24 cellular contexts compared by ENCODE assay signal in the genomic region with DNA sequence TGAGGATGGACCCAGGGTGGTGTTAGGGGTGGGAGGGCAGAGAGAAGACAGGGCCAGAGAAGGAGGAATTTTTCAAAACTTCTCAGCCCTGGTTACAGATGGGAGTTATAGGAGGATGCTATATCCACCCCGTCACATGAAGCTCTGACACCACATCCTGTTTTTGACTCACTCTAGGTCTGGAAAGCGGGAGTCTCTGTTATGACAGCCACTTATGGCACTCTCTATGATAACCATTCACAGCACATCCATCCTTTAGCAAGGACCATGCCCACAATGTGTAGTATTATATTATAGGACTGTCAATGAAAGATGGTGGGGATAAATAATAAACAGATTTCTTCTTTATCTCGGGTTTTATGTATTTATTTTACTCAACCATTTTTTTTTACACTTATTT.
DNase-seq lines count a peak whose midpoint lies in the region; ATAC-seq, FAIRE-seq and TF ChIP-seq lines count a peak whose summit lies in the region.
"Had no signal": no experiment of that assay in that cellular context is flagged by ENCODE, and none has a peak within 500 bp of the region (broad histone marks: within the 10 kb centered on the region; RNA-seq: fewer than 3 reads in every experiment).

No MANE protein-coding gene starts in this region.

- ATAC-seq in DND-41 (ENCODE audit: insufficient read depth, low read depth) (peak; percentile 87), GM21381 (IDR thresholded peaks at IDR 0.05; ENCODE audit: unreplicated experiment) (no peak), left colon (no peak)

- no peak overlapping the region for H3K4me3 Mint-ChIP-seq in astrocyte (ENCODE audit: unreplicated experiment)
- no peak overlapping the region for H3K4me3 Mint-ChIP-seq in immature natural killer cell
- H3K4me3 Mint-ChIP-seq: CD4-positive, CD25-positive, alpha-beta regulatory T cell; IgD-negative memory B cell had no signal

- no peak for FAIRE-seq in astrocyte (lab: Jason Lieb, UNC)
- FAIRE-seq: GM12891, GM18507, H54 had no signal

- H3K36me3 Mint-ChIP-seq in astrocyte (ENCODE audit: low read depth, unreplicated experiment) (no peaks in the 10 kb centered on the region), immature natural killer cell (peaks cover 0 to 3% (median 0%) of the 10 kb centered on the region in 3 donors)
- H3K36me3 Mint-ChIP-seq: CD4-positive, CD25-positive, alpha-beta regulatory T cell; IgD-negative memory B cell had no signal

- H2AFZ ChIP-seq in DND-41 (ENCODE audit: low read depth, low read length) (no peak overlapping the region), astrocyte (ENCODE audit: low read depth, low read length) (no peak overlapping the region)

- no peaks in the 10 kb centered on the region for H3K9me3 Mint-ChIP-seq in astrocyte (ENCODE audit: unreplicated experiment)
- peaks cover 2 to 45% (median 11%) of the 10 kb centered on the region in 6 donors for H3K9me3 Mint-ChIP-seq in immature natural killer cell

- H3K4me2 ChIP-seq in DND-41 (ENCODE audit: insufficient read depth, low read length) (no peak overlapping the region), astrocyte (ENCODE audit: low read length) (no peak overlapping the region)

- H3K27ac Mint-ChIP-seq in astrocyte (ENCODE audit: unreplicated experiment) (peak overlapping the region; percentile 50), immature natural killer cell (no peak overlapping the region)
- H3K27ac Mint-ChIP-seq: CD4-positive, CD25-positive, alpha-beta regulatory T cell; IgD-negative memory B cell had no signal

- peaks cover 11% of the 10 kb centered on the region; the same call in 1 of the 2 replicates for H3K4me1 ChIP-seq in DND-41 (ENCODE audit: insufficient read depth, low read length)
- H3K4me1 ChIP-seq in astrocyte (ENCODE audit: insufficient read depth, low read length) = peaks cover 32% of the 10 kb centered on the region
- H3K4me1 ChIP-seq: BE2C had no signal

- H3K27me3 Mint-ChIP-seq in astrocyte (ENCODE audit: low read depth, unreplicated experiment) = no peaks in the 10 kb centered on the region
- H3K27me3 Mint-ChIP-seq in immature natural killer cell (ENCODE audit: low read depth in 3 of 3) = peaks cover 0 to 2% (median 0%) of the 10 kb centered on the region in 3 donors
- H3K27me3 Mint-ChIP-seq: CD4-positive, CD25-positive, alpha-beta regulatory T cell; IgD-negative memory B cell had no signal

- TF ChIP-seq CTCF in DND-41 (IDR thresholded peaks at IDR 0.05; ENCODE audit: borderline replicate concordance, extremely low read depth, low read length, poor library complexity, severe bottlenecking) (no peak), astrocyte (IDR thresholded peaks at IDR 0.05; ENCODE audit: insufficient read depth, low read depth, low read length) (no peak)

- no peak overlapping the region for H3K27ac ChIP-seq in DND-41 (ENCODE audit: low read length)
- peak overlapping the region; percentile 21 for H3K27ac ChIP-seq in astrocyte (ENCODE audit: low read depth, low read length)

- DNase-seq in DND-41 (peak; percentile 20), HT1080 (ENCODE audit: low read depth) (peak; percentile 75), astrocyte (ENCODE audit: low read depth) (no peak), kidney tubule cell (ENCODE audit: low spot score) (peak; percentile 3), immature natural killer cell (no peak), left colon (no peak), NCI-H69 (lab: John Stamatoyannopoulos, UW) (no peak)
- DNase-seq: 8988T; BE2C; CD4-positive, CD25-positive, alpha-beta regulatory T cell; COR-L47; DMS 273 treated with DMSO at 0.1 percent for 48 hours; Karpas-422; NCI-H1105; NCI-H1694 treated with DMSO at 0.1 percent for 48 hours; NCI-H510A; NCI-H82; RPMI8226; SIG-M5 had no signal

- H4K20me1 ChIP-seq in DND-41 (ENCODE audit: insufficient read depth, low read length) (no peaks in the 10 kb centered on the region), astrocyte (ENCODE audit: insufficient read depth, low read length) (no peaks in the 10 kb centered on the region)

- H3K4me1 Mint-ChIP-seq in astrocyte (ENCODE audit: low read depth, unreplicated experiment) (peaks cover 41% of the 10 kb centered on the region), immature natural killer cell (no peaks in the 10 kb centered on the region)
- H3K4me1 Mint-ChIP-seq: CD4-positive, CD25-positive, alpha-beta regulatory T cell; IgD-negative memory B cell had no signal

- H3K79me2 ChIP-seq in DND-41 (ENCODE audit: insufficient read depth, low read length) = no peaks in the 10 kb centered on the region
- no peaks in the 10 kb centered on the region for H3K79me2 ChIP-seq in astrocyte (ENCODE audit: insufficient read depth, low read length)

- no peaks in the 10 kb centered on the region for H3K27me3 ChIP-seq in DND-41 (ENCODE audit: insufficient read depth, low read length, poor library complexity)
- no peaks in the 10 kb centered on the region for H3K27me3 ChIP-seq in astrocyte (ENCODE audit: insufficient read depth, low read length)
- H3K27me3 ChIP-seq: BE2C had no signal

- no peak overlapping the region for H3K9ac ChIP-seq in DND-41 (ENCODE audit: low read depth, low read length)
- no peak overlapping the region for H3K9ac ChIP-seq in astrocyte (ENCODE audit: low read length)

- H3K9me3 ChIP-seq in DND-41 (ENCODE audit: insufficient read depth, low read length, severe bottlenecking) (no peaks in the 10 kb centered on the region), astrocyte (ENCODE audit: insufficient read depth, low read depth, low read length) (no peaks in the 10 kb centered on the region)
- H3K9me3 ChIP-seq: BE2C had no signal

- intact Hi-C loops in left colon (cut with DNase I, micrococcal nuclease) = no loop called here

- no peak overlapping the region for H3K4me3 ChIP-seq in DND-41 (ENCODE audit: low read depth in 1 of 2, low read length in 2 of 2)
- H3K4me3 ChIP-seq in astrocyte (ENCODE audit: insufficient read depth, low read depth, low read length) = no peak overlapping the region

- H3K36me3 ChIP-seq in DND-41 (ENCODE audit: insufficient read depth, low read length) = no peaks in the 10 kb centered on the region
- H3K36me3 ChIP-seq in astrocyte (ENCODE audit: insufficient read depth, low read length) = no peaks in the 10 kb centered on the region
- H3K36me3 ChIP-seq: BE2C had no signal

Comparison
In these comparisons a context has a peak if more than half of its experiments do, and no peak if none do; other contexts are left out.
1. DNase-seq: peak in DND-41 (single experiment), HT1080 (single experiment) and kidney tubule cell (single experiment); none in astrocyte (single experiment), immature natural killer cell (0 of 3), left colon (0 of 2) and NCI-H69 (single experiment).